21 cellular contexts compared by ENCODE assay signal in the genomic region with DNA sequence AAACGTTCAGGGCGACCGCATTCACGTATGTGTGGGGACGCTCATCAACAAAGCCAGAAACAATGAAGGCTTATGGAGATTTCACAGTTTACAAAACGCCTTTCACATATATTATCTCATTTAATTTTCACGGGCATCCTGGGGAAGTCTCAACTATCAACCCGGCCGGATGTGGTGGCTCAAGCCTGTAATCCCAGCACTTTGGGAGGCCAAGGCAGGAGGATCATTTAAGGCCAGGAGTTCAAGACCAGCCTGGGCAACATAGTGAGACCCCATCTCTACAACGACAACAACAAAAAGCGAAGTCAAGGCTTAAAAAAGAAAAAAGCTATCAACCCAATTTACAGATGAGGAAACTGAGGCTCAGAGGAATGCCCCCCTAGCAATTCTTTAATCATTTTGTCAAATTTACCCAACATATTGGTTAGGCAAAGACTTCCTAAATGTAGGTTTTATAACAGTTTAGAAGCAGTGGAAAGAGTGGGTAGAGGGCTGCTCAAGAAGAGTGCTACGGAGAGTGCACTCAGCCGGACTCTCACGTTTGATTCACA.
"Had no signal": no experiment of that assay in that cellular context is flagged by ENCODE, and none has a peak within 500 bp of the region (broad histone marks: within the 10 kb centered on the region; RNA-seq: fewer than 3 reads in every experiment).

No MANE protein-coding gene starts in this region.

- ATAC-seq: activated CD8-positive, alpha-beta memory T cell treated with anti-CD3 and anti-CD28 coated beads, Interleukin-2, amount 10 ng/mL, durations not matched to agents 7 days and 5 days; T-cell had no signal

- DNase-seq: activated CD4-positive, alpha-beta T cell treated with anti-CD3 and anti-CD28 coated beads, Interleukin-2, amount 50 U/mL, for 4 hours; activated CD4-positive, CD25-positive, alpha-beta regulatory T cell; activated CD8-positive, alpha-beta memory T cell treated with anti-CD3 and anti-CD28 coated beads, Interleukin-2, amount 10 ng/mL, durations not matched to agents 7 days and 5 days; activated effector memory CD4-positive, alpha-beta T cell treated with anti-CD3 and anti-CD28 coated beads, Interleukin-2, amount 50 U/mL, for 16 hours; activated naive CD4-positive, alpha-beta T cell treated with Interleukin-2 at 50 U/mL for 16 hours; activated naive CD8-positive, alpha-beta T cell treated with anti-CD3 and anti-CD28 coated beads for 36 hours; cerebellar nuclear complex; colonic mucosa; KG1; NCI-H1092; NCI-H1417; NCI-H1930; NCI-H2107; NCI-H2171 treated with DMSO at 0.1 percent for 48 hours; NCI-H226; NCI-H510A; NCI-H526 treated with DMSO at 0.1 percent for 48 hours; NCI-H82; T-cell; T-helper 2 cell; T1000 had no signal

- H3K27ac Mint-ChIP-seq: activated naive CD8-positive, alpha-beta T cell treated with anti-CD3 and anti-CD28 coated beads for 36 hours had no signal

- H3K9me3 Mint-ChIP-seq: activated naive CD8-positive, alpha-beta T cell treated with anti-CD3 and anti-CD28 coated beads for 36 hours; T-cell had no signal

- H3K27me3 Mint-ChIP-seq: activated CD8-positive, alpha-beta memory T cell treated with anti-CD3 and anti-CD28 coated beads, Interleukin-2, amount 10 ng/mL, durations not matched to agents 7 days and 5 days; activated naive CD8-positive, alpha-beta T cell treated with anti-CD3 and anti-CD28 coated beads for 36 hours; T-cell had no signal

- H3K4me3 Mint-ChIP-seq: activated CD8-positive, alpha-beta memory T cell treated with anti-CD3 and anti-CD28 coated beads, Interleukin-2, amount 10 ng/mL, durations not matched to agents 7 days and 5 days; activated naive CD8-positive, alpha-beta T cell treated with anti-CD3 and anti-CD28 coated beads for 36 hours; T-cell had no signal
